ENCODE assay signal across 10 cellular contexts in genomic region chr14:75234173-75234855, GRCh38. TPM values are rescaled to one million over a fixed set of nuclear protein-coding genes. Genes with fewer than 3 reads are reported as not detected.
DNase-seq lines count a peak whose midpoint lies in the region; ATAC-seq and TF ChIP-seq lines count a peak whose summit lies in the region.
"Had no signal": no experiment of that assay in that cellular context is flagged by ENCODE, and none has a peak within 500 bp of the region (broad histone marks: within the 10 kb centered on the region; RNA-seq: fewer than 3 reads in every experiment).

No MANE protein-coding gene starts in this region.

- ATAC-seq in natural killer cell, result no peak
- no peak for ATAC-seq in natural killer cell treated with Interleukin-12 subunit alpha and Interleukin-12 subunit beta and Interleukin-15 and Interleukin-18, amount 100 ng/mL, for 72 hours
- peak; percentile 13 for ATAC-seq in lung (ENCODE audit: insufficient read depth, low FRiP score)
- ATAC-seq in GM18511 (IDR thresholded peaks at IDR 0.05; ENCODE audit: unreplicated experiment), result no peak

- H3K36me3 Mint-ChIP-seq in natural killer cell (no peaks in the 10 kb centered on the region), progenitor cell of endocrine pancreas (ENCODE audit: insufficient read depth) (no peaks in the 10 kb centered on the region)
- no peaks in the 10 kb centered on the region for H3K36me3 Mint-ChIP-seq in natural killer cell treated with Interleukin-12 subunit alpha and Interleukin-12 subunit beta and Interleukin-15 and Interleukin-18, amount 100 ng/mL, for 72 hours
- no peaks in the 10 kb centered on the region for H3K36me3 Mint-ChIP-seq in activated naive CD4-positive, alpha-beta T cell treated with anti-CD3 and anti-CD28 coated beads for 36 hours (ENCODE audit: low read depth)

- H3K4me1 ChIP-seq in colonic mucosa (peaks cover 6% of the 10 kb centered on the region), lung (ENCODE audit: control insufficient read depth in 2 of 2, insufficient read depth in 2 of 2, low read length in 2 of 2) (peaks cover 9 to 13% of the 10 kb centered on the region in 2 donors)

- CTCF ChIA-PET in activated naive CD4-positive, alpha-beta T cell treated with anti-CD3 and anti-CD28 coated beads for 36 hours (lab: Charles Lee), result interaction anchor here (1.4 kb wide), 1 partner anchor 91 kb away, joined by 3 read pairs; no protein-coding TSS in a partner anchor

- H3K9me3 Mint-ChIP-seq in natural killer cell (no peaks in the 10 kb centered on the region), progenitor cell of endocrine pancreas (ENCODE audit: low read depth) (no peaks in the 10 kb centered on the region)
- H3K9me3 Mint-ChIP-seq in natural killer cell treated with Interleukin-12 subunit alpha and Interleukin-12 subunit beta and Interleukin-15 and Interleukin-18, amount 100 ng/mL, for 72 hours, result no peaks in the 10 kb centered on the region
- no peaks in the 10 kb centered on the region for H3K9me3 Mint-ChIP-seq in activated naive CD4-positive, alpha-beta T cell treated with anti-CD3 and anti-CD28 coated beads for 36 hours

- 38 to 55% methylated on average over 10 of the region's 10 CpGs for WGBS in lung, 2 donors

- no peak overlapping the region for H3K4me3 ChIP-seq in colonic mucosa
- H3K4me3 ChIP-seq in lung, result no peak overlapping the region

- no peaks in the 10 kb centered on the region for H3K27me3 Mint-ChIP-seq in natural killer cell (ENCODE audit: low read depth in 2 of 2)
- H3K27me3 Mint-ChIP-seq in natural killer cell treated with Interleukin-12 subunit alpha and Interleukin-12 subunit beta and Interleukin-15 and Interleukin-18, amount 100 ng/mL, for 72 hours, result no peaks in the 10 kb centered on the region
- H3K27me3 Mint-ChIP-seq in progenitor cell of endocrine pancreas, result no peaks in the 10 kb centered on the region
- H3K27me3 Mint-ChIP-seq in activated naive CD4-positive, alpha-beta T cell treated with anti-CD3 and anti-CD28 coated beads for 36 hours (ENCODE audit: low read depth), result no peaks in the 10 kb centered on the region
- H3K27me3 Mint-ChIP-seq: B cell had no signal

- no peak overlapping the region for H3K4me3 Mint-ChIP-seq in natural killer cell
- H3K4me3 Mint-ChIP-seq in natural killer cell treated with Interleukin-12 subunit alpha and Interleukin-12 subunit beta and Interleukin-15 and Interleukin-18, amount 100 ng/mL, for 72 hours, result no peak overlapping the region
- no peak overlapping the region for H3K4me3 Mint-ChIP-seq in progenitor cell of endocrine pancreas (ENCODE audit: low read depth)
- H3K4me3 Mint-ChIP-seq in activated naive CD4-positive, alpha-beta T cell treated with anti-CD3 and anti-CD28 coated beads for 36 hours, result no peak overlapping the region
- H3K4me3 Mint-ChIP-seq: B cell had no signal

- H3K27ac Mint-ChIP-seq in natural killer cell (peak overlapping the region; percentile 4 to 11), progenitor cell of endocrine pancreas (no peak overlapping the region)
- H3K27ac Mint-ChIP-seq in natural killer cell treated with Interleukin-12 subunit alpha and Interleukin-12 subunit beta and Interleukin-15 and Interleukin-18, amount 100 ng/mL, for 72 hours, result no peak overlapping the region
- no peak overlapping the region for H3K27ac Mint-ChIP-seq in activated naive CD4-positive, alpha-beta T cell treated with anti-CD3 and anti-CD28 coated beads for 36 hours
- H3K27ac Mint-ChIP-seq: B cell had no signal

- DNase-seq in natural killer cell (no peak), colonic mucosa (peak; percentile 48), lung (ENCODE audit: low spot score) (no peak), progenitor cell of endocrine pancreas (ENCODE audit: low spot score, unreplicated experiment) (no peak)
- DNase-seq in natural killer cell treated with Interleukin-12 subunit alpha and Interleukin-12 subunit beta and Interleukin-15 and Interleukin-18, amount 100 ng/mL, for 72 hours (ENCODE audit: low spot score), result no peak
- no peak for DNase-seq in stimulated activated CD4-positive, alpha-beta T cell treated with anti-CD3 and anti-CD28 coated beads, Interleukin-12 subunit alpha, Interleukin-12 subunit beta, amount 100 ng/mL, for 4 hours
- DNase-seq in activated naive CD4-positive, alpha-beta T cell treated with anti-CD3 and anti-CD28 coated beads for 36 hours, result no peak
- DNase-seq: activated CD4-positive, alpha-beta T cell treated with anti-CD3 and anti-CD28 coated beads for 4 hours had no signal

- peaks cover 31 to 57% of the 10 kb centered on the region in 2 donors for H3K4me1 Mint-ChIP-seq in natural killer cell
- H3K4me1 Mint-ChIP-seq in natural killer cell treated with Interleukin-12 subunit alpha and Interleukin-12 subunit beta and Interleukin-15 and Interleukin-18, amount 100 ng/mL, for 72 hours (ENCODE audit: low read depth in 2 of 2), result peaks cover 34 to 39% of the 10 kb centered on the region in 2 donors
- H3K4me1 Mint-ChIP-seq in progenitor cell of endocrine pancreas (ENCODE audit: low read depth), result peaks cover 20% of the 10 kb centered on the region
- H3K4me1 Mint-ChIP-seq in activated naive CD4-positive, alpha-beta T cell treated with anti-CD3 and anti-CD28 coated beads for 36 hours (ENCODE audit: low read depth), result peaks cover 33% of the 10 kb centered on the region

- intact Hi-C loops in natural killer cell (cut with micrococcal nuclease) (no loop called here), colonic mucosa (cut with DNase I) (no loop called here)
- intact Hi-C loops in activated naive CD4-positive, alpha-beta T cell treated with anti-CD3 and anti-CD28 coated beads for 36 hours (cut with micrococcal nuclease), result no loop called here

- H3K36me3 ChIP-seq in colonic mucosa (no peaks in the 10 kb centered on the region), lung (ENCODE audit: control insufficient read depth in 2 of 2, insufficient read depth in 2 of 2, low read length in 2 of 2) (no peaks in the 10 kb centered on the region)

- TF ChIP-seq CTCF in natural killer cell (IDR thresholded peaks at IDR 0.05) (no peak), colonic mucosa (IDR thresholded peaks at IDR 0.05) (no peak), lung (IDR thresholded peaks at IDR 0.05; ENCODE audit: control extremely low read depth, extremely low read depth) (no peak), progenitor cell of endocrine pancreas (IDR thresholded peaks at IDR 0.05; ENCODE audit: unreplicated experiment) (no peak)

- H3K27ac ChIP-seq in colonic mucosa, result peak overlapping the region; percentile 20
- no peak overlapping the region for H3K27ac ChIP-seq in lung (ENCODE audit: low read depth in 1 of 2, low read length in 1 of 2)

- H3K9me3 ChIP-seq in colonic mucosa, result no peaks in the 10 kb centered on the region
- H3K9me3 ChIP-seq in lung (ENCODE audit: control insufficient read depth in 2 of 2, insufficient read depth in 1 of 2, low read length in 1 of 2), result no peaks in the 10 kb centered on the region

- H3K27me3 ChIP-seq in colonic mucosa (no peaks in the 10 kb centered on the region), lung (ENCODE audit: control insufficient read depth, insufficient read depth) (no peaks in the 10 kb centered on the region)

- H3K9ac ChIP-seq in colonic mucosa (ENCODE audit: low read depth in 2 of 2, low read length in 2 of 2), result no peak overlapping the region

RNA-seq across cellular contexts. Expression of gene FOS, which starts 44.3 kb away (rescaled TPM):
- total RNA-seq in natural killer cell (1,000 to 10,000 TPM; 2,527 to 3,257 (median 3,104) TPM), colonic mucosa (10 to 100 TPM; 86.9 to 98.4 TPM), lung (100 to 1,000 TPM in 1 of 2 donors, 10 to 100 TPM in 1; 63.7 to 123 TPM), progenitor cell of endocrine pancreas (73.7 and 88.8 TPM in 2 replicates)
- 10 to 100 TPM; 25.3 to 35.2 TPM for total RNA-seq in natural killer cell treated with Interleukin-12 subunit alpha and Interleukin-12 subunit beta and Interleukin-15 and Interleukin-18, amount 100 ng/mL, for 72 hours
- polyA plus RNA-seq in lung, result 100 to 1,000 TPM; 139 to 879 TPM
- 10 to 100 TPM; 34.5 to 35.7 TPM for total RNA-seq in activated naive CD4-positive, alpha-beta T cell treated with anti-CD3 and anti-CD28 coated beads for 36 hours

RNA-seq across cellular contexts. Expression of gene TMED10, which starts 57.9 kb away (rescaled TPM):
- total RNA-seq in natural killer cell (100 to 1,000 TPM; 216 to 244 (median 231) TPM), colonic mucosa (100 to 1,000 TPM; 387 to 432 TPM), lung (100 to 1,000 TPM; 217 to 398 TPM), progenitor cell of endocrine pancreas (282 and 288 TPM in 2 replicates)
- total RNA-seq in natural killer cell treated with Interleukin-12 subunit alpha and Interleukin-12 subunit beta and Interleukin-15 and Interleukin-18, amount 100 ng/mL, for 72 hours, result 100 to 1,000 TPM; 200 to 265 TPM
- 100 to 1,000 TPM in 1 of 2 donors, 10 to 100 TPM in 1; 79.5 to 332 TPM for polyA plus RNA-seq in lung
- total RNA-seq in activated naive CD4-positive, alpha-beta T cell treated with anti-CD3 and anti-CD28 coated beads for 36 hours, result 100 to 1,000 TPM; 151 to 156 TPM

Comparison
In these comparisons a context has a peak if more than half of its experiments do, and no peak if none do; other contexts are left out.
1. H3K27ac Mint-ChIP-seq: peak in natural killer cell (2 of 2); none in natural killer cell treated with Interleukin-12 subunit alpha and Interleukin-12 subunit beta and Interleukin-15 and Interleukin-18, amount 100 ng/mL, for 72 hours (0 of 2), progenitor cell of endocrine pancreas (single experiment) and activated naive CD4-positive, alpha-beta T cell treated with anti-CD3 and anti-CD28 coated beads for 36 hours (single experiment).
2. RNA of gene FOS, which starts 44.3 kb away (total RNA-seq): 2,527 to 3,257 TPM in natural killer cell; 63.7 to 123 TPM in lung, 86.9 to 98.4 TPM in colonic mucosa, 73.7 to 88.8 TPM in progenitor cell of endocrine pancreas, 34.5 to 35.7 TPM in activated naive CD4-positive, alpha-beta T cell treated with anti-CD3 and anti-CD28 coated beads for 36 hours and 25.3 to 35.2 TPM in natural killer cell treated with Interleukin-12 subunit alpha and Interleukin-12 subunit beta and Interleukin-15 and Interleukin-18, amount 100 ng/mL, for 72 hours; every median in the first group is over 10 times any median in the second.